ENCODE assay signal across 1 cellular context in the genomic region with DNA sequence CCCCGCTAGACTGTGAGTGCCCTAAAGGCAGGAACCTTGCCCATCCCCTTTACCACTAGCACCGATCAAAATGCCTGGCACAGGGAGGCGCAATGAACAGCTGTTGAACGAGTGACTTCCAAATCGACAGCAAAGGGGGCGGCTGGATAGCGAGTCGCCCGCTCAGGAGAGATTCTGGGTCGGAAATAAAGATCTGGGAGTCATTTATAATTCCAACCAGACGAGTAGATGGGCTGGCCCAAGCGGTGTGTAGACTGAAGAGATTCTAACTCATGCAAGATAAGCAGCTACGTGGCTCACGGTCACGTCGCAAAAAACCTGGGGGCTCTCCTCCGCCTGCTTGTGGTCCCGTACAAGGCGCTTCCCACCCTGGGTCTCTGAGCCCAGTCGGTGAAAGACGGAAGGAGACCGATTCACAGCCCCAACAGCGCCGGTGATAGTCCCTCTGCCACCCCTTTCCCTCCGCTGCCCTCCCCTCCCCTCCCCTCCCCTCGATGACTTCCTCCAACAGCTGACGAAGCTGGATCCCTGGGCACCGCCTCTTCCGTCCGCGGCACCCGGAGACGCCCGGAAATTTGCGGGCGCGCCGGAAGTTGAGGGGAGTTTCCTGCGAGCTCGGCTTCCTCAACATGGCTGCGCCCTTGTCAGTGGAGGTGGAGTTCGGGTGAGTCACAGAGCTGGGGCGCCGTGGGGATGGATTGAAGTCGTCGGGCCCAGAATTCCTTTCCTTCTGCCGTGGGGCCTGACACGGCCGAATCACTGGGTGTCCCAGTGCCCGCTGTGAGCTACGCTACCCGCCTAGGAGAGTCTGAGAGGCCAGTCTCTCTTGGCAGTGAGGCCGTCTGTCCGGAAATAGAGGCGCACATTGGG.
TF ChIP-seq lines count a peak whose summit lies in the region.

A gene (plus strand): TSS at position 623 of the 870 bp plus-strand sequence. CDS start 7 bp downstream, at position 630.

TF ChIP-seq in K562, 482 proteins besides CTCF, POLR2A, EP300 and RAD21 (continued from another document and continues in another):
- TF ChIP-seq, protein P1, sequence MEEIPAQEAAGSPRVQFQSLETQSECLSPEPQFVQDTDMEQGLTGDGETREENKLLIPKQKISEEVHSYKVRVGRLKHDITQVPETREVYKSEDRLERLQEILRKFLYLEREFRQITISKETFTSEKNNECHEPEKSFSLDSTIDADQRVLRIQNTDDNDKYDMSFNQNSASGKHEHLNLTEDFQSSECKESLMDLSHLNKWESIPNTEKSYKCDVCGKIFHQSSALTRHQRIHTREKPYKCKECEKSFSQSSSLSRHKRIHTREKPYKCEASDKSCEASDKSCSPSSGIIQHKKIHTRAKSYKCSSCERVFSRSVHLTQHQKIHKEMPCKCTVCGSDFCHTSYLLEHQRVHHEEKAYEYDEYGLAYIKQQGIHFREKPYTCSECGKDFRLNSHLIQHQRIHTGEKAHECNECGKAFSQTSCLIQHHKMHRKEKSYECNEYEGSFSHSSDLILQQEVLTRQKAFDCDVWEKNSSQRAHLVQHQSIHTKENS (CRISPR knock-in tag; IDR thresholded peaks at IDR 0.05): no peak
- TF ChIP-seq TCF7 (IDR thresholded peaks at IDR 0.05; ENCODE audit: borderline replicate concordance): no peak
- no peak for TF ChIP-seq CBFB (CRISPR knock-in tag; IDR thresholded peaks at IDR 0.05)
- no peak for TF ChIP-seq MAFK (IDR thresholded peaks at IDR 0.05; ENCODE audit: low read length)
- TF ChIP-seq XRCC4 (IDR thresholded peaks at IDR 0.05; ENCODE audit: extremely low read depth, insufficient read depth, insufficient read length): no peak
- TF ChIP-seq NR4A1 (CRISPR knock-in tag; IDR thresholded peaks at IDR 0.05): no peak
- no peak for TF ChIP-seq NR4A1 (tag; IDR thresholded peaks at IDR 0.05)
- no peak for TF ChIP-seq RBM34 (IDR thresholded peaks at IDR 0.05; ENCODE audit: borderline replicate concordance, insufficient read depth, low read length)
- TF ChIP-seq ZFP1 (CRISPR knock-in tag; IDR thresholded peaks at IDR 0.05): no peak
- no peak for TF ChIP-seq ETV5 (CRISPR knock-in tag; IDR thresholded peaks at IDR 0.05; ENCODE audit: low read depth)
- TF ChIP-seq, protein P2, sequence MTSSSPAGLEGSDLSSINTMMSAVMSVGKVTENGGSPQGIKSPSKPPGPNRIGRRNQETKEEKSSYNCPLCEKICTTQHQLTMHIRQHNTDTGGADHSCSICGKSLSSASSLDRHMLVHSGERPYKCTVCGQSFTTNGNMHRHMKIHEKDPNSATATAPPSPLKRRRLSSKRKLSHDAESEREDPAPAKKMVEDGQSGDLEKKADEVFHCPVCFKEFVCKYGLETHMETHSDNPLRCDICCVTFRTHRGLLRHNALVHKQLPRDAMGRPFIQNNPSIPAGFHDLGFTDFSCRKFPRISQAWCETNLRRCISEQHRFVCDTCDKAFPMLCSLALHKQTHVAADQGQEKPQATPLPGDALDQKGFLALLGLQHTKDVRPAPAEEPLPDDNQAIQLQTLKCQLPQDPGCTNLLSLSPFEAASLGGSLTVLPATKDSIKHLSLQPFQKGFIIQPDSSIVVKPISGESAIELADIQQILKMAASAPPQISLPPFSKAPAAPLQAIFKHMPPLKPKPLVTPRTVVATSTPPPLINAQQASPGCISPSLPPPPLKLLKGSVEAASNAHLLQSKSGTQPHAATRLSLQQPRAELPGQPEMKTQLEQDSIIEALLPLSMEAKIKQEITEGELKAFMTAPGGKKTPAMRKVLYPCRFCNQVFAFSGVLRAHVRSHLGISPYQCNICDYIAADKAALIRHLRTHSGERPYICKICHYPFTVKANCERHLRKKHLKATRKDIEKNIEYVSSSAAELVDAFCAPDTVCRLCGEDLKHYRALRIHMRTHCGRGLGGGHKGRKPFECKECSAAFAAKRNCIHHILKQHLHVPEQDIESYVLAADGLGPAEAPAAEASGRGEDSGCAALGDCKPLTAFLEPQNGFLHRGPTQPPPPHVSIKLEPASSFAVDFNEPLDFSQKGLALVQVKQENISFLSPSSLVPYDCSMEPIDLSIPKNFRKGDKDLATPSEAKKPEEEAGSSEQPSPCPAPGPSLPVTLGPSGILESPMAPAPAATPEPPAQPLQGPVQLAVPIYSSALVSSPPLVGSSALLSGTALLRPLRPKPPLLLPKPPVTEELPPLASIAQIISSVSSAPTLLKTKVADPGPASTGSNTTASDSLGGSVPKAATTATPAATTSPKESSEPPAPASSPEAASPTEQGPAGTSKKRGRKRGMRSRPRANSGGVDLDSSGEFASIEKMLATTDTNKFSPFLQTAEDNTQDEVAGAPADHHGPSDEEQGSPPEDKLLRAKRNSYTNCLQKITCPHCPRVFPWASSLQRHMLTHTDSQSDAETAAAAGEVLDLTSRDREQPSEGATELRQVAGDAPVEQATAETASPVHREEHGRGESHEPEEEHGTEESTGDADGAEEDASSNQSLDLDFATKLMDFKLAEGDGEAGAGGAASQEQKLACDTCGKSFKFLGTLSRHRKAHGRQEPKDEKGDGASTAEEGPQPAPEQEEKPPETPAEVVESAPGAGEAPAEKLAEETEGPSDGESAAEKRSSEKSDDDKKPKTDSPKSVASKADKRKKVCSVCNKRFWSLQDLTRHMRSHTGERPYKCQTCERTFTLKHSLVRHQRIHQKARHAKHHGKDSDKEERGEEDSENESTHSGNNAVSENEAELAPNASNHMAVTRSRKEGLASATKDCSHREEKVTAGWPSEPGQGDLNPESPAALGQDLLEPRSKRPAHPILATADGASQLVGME (CRISPR knock-in tag; IDR thresholded peaks at IDR 0.05): no peak
- TF ChIP-seq NUFIP1 (IDR thresholded peaks at IDR 0.05; ENCODE audit: partially characterized antibody): no peak
- no peak for TF ChIP-seq MYNN (IDR thresholded peaks at IDR 0.05)
- no peak for TF ChIP-seq MYNN (CRISPR knock-in tag; IDR thresholded peaks at IDR 0.05)
- TF ChIP-seq, protein P3, sequence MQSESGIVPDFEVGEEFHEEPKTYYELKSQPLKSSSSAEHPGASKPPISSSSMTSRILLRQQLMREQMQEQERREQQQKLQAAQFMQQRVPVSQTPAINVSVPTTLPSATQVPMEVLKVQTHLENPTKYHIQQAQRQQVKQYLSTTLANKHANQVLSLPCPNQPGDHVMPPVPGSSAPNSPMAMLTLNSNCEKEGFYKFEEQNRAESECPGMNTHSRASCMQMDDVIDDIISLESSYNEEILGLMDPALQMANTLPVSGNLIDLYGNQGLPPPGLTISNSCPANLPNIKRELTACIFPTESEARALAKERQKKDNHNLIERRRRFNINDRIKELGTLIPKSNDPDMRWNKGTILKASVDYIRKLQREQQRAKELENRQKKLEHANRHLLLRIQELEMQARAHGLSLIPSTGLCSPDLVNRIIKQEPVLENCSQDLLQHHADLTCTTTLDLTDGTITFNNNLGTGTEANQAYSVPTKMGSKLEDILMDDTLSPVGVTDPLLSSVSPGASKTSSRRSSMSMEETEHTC (IDR thresholded peaks at IDR 0.05): no peak
- TF ChIP-seq, protein P4, sequence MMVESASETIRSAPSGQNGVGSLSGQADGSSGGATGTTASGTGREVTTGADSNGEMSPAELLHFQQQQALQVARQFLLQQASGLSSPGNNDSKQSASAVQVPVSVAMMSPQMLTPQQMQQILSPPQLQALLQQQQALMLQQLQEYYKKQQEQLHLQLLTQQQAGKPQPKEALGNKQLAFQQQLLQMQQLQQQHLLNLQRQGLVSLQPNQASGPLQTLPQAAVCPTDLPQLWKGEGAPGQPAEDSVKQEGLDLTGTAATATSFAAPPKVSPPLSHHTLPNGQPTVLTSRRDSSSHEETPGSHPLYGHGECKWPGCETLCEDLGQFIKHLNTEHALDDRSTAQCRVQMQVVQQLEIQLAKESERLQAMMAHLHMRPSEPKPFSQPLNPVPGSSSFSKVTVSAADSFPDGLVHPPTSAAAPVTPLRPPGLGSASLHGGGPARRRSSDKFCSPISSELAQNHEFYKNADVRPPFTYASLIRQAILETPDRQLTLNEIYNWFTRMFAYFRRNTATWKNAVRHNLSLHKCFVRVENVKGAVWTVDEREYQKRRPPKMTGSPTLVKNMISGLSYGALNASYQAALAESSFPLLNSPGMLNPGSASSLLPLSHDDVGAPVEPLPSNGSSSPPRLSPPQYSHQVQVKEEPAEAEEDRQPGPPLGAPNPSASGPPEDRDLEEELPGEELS (CRISPR knock-in tag; IDR thresholded peaks at IDR 0.05; ENCODE audit: borderline replicate concordance): no peak
- TF ChIP-seq HDAC1 (IDR thresholded peaks at IDR 0.05): peak in 1 of 2 experiments; percentile 97; a peak in 2 of 4 replicates
- no peak for TF ChIP-seq MAFF (IDR thresholded peaks at IDR 0.05; ENCODE audit: low read length)
- no peak for TF ChIP-seq KAT2B (IDR thresholded peaks at IDR 0.05; ENCODE audit: low read depth, low read length)
- no peak for TF ChIP-seq SRSF1 (IDR thresholded peaks at IDR 0.05; ENCODE audit: low read depth, low read length)
- TF ChIP-seq, protein P5, sequence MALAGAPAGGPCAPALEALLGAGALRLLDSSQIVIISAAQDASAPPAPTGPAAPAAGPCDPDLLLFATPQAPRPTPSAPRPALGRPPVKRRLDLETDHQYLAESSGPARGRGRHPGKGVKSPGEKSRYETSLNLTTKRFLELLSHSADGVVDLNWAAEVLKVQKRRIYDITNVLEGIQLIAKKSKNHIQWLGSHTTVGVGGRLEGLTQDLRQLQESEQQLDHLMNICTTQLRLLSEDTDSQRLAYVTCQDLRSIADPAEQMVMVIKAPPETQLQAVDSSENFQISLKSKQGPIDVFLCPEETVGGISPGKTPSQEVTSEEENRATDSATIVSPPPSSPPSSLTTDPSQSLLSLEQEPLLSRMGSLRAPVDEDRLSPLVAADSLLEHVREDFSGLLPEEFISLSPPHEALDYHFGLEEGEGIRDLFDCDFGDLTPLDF (CRISPR knock-in tag; IDR thresholded peaks at IDR 0.05): no peak
- TF ChIP-seq C11orf30 (IDR thresholded peaks at IDR 0.05; ENCODE audit: low read depth): peak; percentile 98
- TF ChIP-seq, protein P6, sequence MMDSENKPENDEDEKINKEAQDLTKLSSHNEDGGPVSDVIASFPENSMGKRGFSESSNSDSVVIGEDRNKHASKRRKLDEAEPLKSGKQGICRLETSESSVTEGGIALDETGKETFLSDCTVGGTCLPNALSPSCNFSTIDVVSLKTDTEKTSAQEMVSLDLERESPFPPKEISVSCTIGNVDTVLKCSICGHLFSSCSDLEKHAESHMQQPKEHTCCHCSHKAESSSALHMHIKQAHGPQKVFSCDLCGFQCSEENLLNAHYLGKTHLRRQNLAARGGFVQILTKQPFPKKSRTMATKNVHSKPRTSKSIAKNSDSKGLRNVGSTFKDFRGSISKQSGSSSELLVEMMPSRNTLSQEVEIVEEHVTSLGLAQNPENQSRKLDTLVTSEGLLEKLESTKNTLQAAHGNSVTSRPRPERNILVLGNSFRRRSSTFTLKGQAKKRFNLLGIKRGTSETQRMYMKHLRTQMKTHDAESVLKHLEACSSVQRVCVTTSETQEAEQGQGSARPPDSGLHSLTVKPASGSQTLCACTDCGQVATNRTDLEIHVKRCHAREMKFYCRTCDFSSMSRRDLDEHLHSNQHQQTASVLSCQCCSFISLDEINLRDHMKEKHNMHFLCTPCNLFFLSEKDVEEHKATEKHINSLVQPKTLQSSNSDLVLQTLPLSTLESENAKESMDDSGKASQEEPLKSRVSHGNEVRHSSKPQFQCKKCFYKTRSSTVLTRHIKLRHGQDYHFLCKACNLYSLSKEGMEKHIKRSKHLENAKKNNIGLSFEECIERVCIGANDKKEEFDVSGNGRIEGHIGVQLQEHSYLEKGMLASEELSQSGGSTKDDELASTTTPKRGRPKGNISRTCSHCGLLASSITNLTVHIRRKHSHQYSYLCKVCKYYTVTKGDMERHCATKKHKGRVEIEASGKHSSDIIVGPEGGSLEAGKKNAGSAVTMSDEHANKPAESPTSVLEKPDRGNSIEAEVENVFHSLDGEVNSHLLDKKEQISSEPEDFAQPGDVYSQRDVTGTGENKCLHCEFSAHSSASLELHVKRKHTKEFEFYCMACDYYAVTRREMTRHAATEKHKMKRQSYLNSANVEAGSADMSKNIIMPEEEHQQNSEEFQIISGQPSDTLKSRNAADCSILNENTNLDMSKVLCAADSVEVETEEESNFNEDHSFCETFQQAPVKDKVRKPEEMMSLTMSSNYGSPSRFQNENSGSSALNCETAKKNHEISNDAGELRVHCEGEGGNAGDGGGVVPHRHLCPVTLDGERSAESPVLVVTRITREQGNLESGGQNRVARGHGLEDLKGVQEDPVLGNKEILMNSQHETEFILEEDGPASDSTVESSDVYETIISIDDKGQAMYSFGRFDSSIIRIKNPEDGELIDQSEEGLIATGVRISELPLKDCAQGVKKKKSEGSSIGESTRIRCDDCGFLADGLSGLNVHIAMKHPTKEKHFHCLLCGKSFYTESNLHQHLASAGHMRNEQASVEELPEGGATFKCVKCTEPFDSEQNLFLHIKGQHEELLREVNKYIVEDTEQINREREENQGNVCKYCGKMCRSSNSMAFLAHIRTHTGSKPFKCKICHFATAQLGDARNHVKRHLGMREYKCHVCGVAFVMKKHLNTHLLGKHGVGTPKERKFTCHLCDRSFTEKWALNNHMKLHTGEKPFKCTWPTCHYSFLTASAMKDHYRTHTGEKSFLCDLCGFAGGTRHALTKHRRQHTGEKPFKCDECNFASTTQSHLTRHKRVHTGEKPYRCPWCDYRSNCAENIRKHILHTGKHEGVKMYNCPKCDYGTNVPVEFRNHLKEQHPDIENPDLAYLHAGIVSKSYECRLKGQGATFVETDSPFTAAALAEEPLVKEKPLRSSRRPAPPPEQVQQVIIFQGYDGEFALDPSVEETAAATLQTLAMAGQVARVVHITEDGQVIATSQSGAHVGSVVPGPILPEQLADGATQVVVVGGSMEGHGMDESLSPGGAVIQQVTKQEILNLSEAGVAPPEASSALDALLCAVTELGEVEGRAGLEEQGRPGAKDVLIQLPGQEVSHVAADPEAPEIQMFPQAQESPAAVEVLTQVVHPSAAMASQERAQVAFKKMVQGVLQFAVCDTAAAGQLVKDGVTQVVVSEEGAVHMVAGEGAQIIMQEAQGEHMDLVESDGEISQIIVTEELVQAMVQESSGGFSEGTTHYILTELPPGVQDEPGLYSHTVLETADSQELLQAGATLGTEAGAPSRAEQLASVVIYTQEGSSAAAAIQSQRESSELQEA (IDR thresholded peaks at IDR 0.05; ENCODE audit: low read depth): no peak
- no peak for TF ChIP-seq HDGF (IDR thresholded peaks at IDR 0.05)
- no peak; the same call in 1 of the 2 replicates for TF ChIP-seq ETV1 (tag; conservative IDR thresholded peaks at IDR 0.05; ENCODE audit: low read depth)
- no peak for TF ChIP-seq PRMT5 (CRISPR knock-in tag; IDR thresholded peaks at IDR 0.05)
- TF ChIP-seq, protein P7, sequence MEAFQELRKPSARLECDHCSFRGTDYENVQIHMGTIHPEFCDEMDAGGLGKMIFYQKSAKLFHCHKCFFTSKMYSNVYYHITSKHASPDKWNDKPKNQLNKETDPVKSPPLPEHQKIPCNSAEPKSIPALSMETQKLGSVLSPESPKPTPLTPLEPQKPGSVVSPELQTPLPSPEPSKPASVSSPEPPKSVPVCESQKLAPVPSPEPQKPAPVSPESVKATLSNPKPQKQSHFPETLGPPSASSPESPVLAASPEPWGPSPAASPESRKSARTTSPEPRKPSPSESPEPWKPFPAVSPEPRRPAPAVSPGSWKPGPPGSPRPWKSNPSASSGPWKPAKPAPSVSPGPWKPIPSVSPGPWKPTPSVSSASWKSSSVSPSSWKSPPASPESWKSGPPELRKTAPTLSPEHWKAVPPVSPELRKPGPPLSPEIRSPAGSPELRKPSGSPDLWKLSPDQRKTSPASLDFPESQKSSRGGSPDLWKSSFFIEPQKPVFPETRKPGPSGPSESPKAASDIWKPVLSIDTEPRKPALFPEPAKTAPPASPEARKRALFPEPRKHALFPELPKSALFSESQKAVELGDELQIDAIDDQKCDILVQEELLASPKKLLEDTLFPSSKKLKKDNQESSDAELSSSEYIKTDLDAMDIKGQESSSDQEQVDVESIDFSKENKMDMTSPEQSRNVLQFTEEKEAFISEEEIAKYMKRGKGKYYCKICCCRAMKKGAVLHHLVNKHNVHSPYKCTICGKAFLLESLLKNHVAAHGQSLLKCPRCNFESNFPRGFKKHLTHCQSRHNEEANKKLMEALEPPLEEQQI (IDR thresholded peaks at IDR 0.05): no peak
- TF ChIP-seq RCOR1 (IDR thresholded peaks at IDR 0.05; ENCODE audit: borderline replicate concordance in 1 of 2, low read depth in 2 of 2, low read length in 2 of 2): peak in 1 of 2 experiments; percentile 14; a peak in 1 of 4 replicates
- peak; percentile 84 to 98 (median 95) for TF ChIP-seq YY1 (IDR thresholded peaks at IDR 0.05; ENCODE audit: borderline replicate concordance in 1 of 3, control insufficient read depth in 1 of 3, extremely low read depth in 1 of 3, insufficient read depth in 3 of 3, insufficient read length in 1 of 3, insufficient replicate concordance in 2 of 3, low read depth in 1 of 3, low read length in 2 of 3)
